26 cellular contexts compared by ENCODE assay signal in genomic region chr3:73405000-73405399, GRCh38.
"Had no signal": no experiment of that assay in that cellular context is flagged by ENCODE, and none has a peak within 500 bp of the region (broad histone marks: within the 10 kb centered on the region; RNA-seq: fewer than 3 reads in every experiment).

No MANE protein-coding gene starts in this region.

- H3K27me3 Mint-ChIP-seq: activated naive CD8-positive, alpha-beta T cell; natural killer cell treated with Interleukin-12 subunit alpha and Interleukin-12 subunit beta and Interleukin-15 and Interleukin-18, amount 100 ng/mL, for 72 hours; progenitor cell of endocrine pancreas had no signal

- H3K27ac ChIP-seq: cardiac muscle cell, coronary artery, dorsolateral prefrontal cortex, spleen, thoracic aorta had no signal

- DNase-seq: activated CD4-positive, alpha-beta T cell treated with anti-CD3 and anti-CD28 coated beads for 36 hours; activated CD4-positive, alpha-beta T cell treated with anti-CD3 and anti-CD28 coated beads, Interleukin-2, amount 50 U/mL, for 4 hours; activated CD4-positive, CD25-positive, alpha-beta regulatory T cell; activated effector memory CD4-positive, alpha-beta T cell treated with Interleukin-2 at 50 U/mL for 16 hours; activated naive CD4-positive, alpha-beta T cell treated with Interleukin-2 at 50 U/mL for 16 hours; activated T-cell treated with anti-CD3 and anti-CD28 coated beads for 4 hours; anterior cingulate cortex; cerebellar nuclear complex; dorsolateral prefrontal cortex; effector memory CD4-positive, alpha-beta T cell; erythroblast; foreskin fibroblast; heart right ventricle; mammary epithelial cell; ovary; spleen; stimulated activated naive CD4-positive, alpha-beta T cell; T-helper 1 cell had no signal

- ATAC-seq: activated CD4-positive, alpha-beta T cell treated with anti-CD3 and anti-CD28 coated beads for 36 hours; heart right ventricle; natural killer cell treated with Interleukin-12 subunit alpha and Interleukin-12 subunit beta and Interleukin-15 and Interleukin-18, amount 100 ng/mL, for 72 hours had no signal

- H3K27ac Mint-ChIP-seq: activated CD4-positive, alpha-beta T cell treated with anti-CD3 and anti-CD28 coated beads for 36 hours; activated naive CD8-positive, alpha-beta T cell; natural killer cell treated with Interleukin-12 subunit alpha and Interleukin-12 subunit beta and Interleukin-15 and Interleukin-18, amount 100 ng/mL, for 72 hours; progenitor cell of endocrine pancreas; T-helper 2 cell treated with Interferon-gamma antibody and Interleukin-4, amounts not matched to agents 5 μg/mL and 100 μg/mL, for 36 hours; type B pancreatic cell had no signal

- H3K36me3 Mint-ChIP-seq: activated naive CD8-positive, alpha-beta T cell; natural killer cell treated with Interleukin-12 subunit alpha and Interleukin-12 subunit beta and Interleukin-15 and Interleukin-18, amount 100 ng/mL, for 72 hours had no signal

- H3K9me3 ChIP-seq: heart right ventricle, ovary, spleen, thoracic aorta had no signal

- H3K27me3 ChIP-seq: cardiac muscle cell, dorsolateral prefrontal cortex, heart right ventricle, ovary, spleen had no signal

- H3K4me1 ChIP-seq: spleen had no signal

- H3K9me3 Mint-ChIP-seq: natural killer cell treated with Interleukin-12 subunit alpha and Interleukin-12 subunit beta and Interleukin-15 and Interleukin-18, amount 100 ng/mL, for 72 hours; T-helper 2 cell treated with Interferon-gamma antibody and Interleukin-4, amounts not matched to agents 5 μg/mL and 100 μg/mL, for 36 hours; type B pancreatic cell had no signal

- H3K4me3 ChIP-seq: cardiac muscle cell, coronary artery, dorsolateral prefrontal cortex, heart right ventricle, ovary, spleen, thoracic aorta had no signal

- H3K4me1 Mint-ChIP-seq: activated CD4-positive, alpha-beta T cell treated with anti-CD3 and anti-CD28 coated beads for 36 hours had no signal

- H3K36me3 ChIP-seq: ovary, spleen had no signal

- H3K4me3 Mint-ChIP-seq: activated CD4-positive, alpha-beta T cell treated with anti-CD3 and anti-CD28 coated beads for 36 hours; activated naive CD8-positive, alpha-beta T cell; natural killer cell treated with Interleukin-12 subunit alpha and Interleukin-12 subunit beta and Interleukin-15 and Interleukin-18, amount 100 ng/mL, for 72 hours; T-helper 2 cell treated with Interferon-gamma antibody and Interleukin-4, amounts not matched to agents 5 μg/mL and 100 μg/mL, for 36 hours; type B pancreatic cell had no signal
